Comparison of ENCODE assay signal across 13 cellular contexts in the genomic region with DNA sequence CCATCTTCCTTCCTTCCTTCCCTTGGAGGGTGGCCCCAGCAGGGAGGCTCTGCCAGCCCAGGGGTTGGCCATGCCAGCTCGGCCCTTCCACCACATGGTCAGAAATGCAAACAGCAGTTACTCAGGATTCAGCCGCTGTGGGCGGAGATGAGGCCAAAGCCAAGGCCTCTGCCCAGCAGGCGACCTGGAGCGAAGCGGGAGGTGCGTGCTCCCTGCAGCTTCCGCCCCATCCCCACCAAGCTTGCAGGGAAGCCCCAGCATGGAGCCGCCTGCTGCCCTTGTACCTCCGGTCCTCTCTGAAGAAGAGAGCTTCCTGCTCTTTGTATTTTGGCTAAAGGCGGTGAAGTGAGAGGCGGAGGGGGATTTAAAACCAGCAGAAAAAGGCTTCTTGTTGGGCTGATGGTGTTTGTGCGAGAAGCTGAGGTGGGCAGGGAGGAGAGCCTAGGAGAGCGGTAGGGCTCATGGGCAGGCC. TPM values are rescaled to one million over a fixed set of nuclear protein-coding genes. Genes with fewer than 3 reads are reported as not detected.
A peak's percentile ranks its signal among the peaks of the same experiment; 100 is the strongest.
DNase-seq lines count a peak whose midpoint lies in the region; ATAC-seq, FAIRE-seq and TF ChIP-seq lines count a peak whose summit lies in the region.
"Had no signal": no experiment of that assay in that cellular context is flagged by ENCODE, and none has a peak within 500 bp of the region (broad histone marks: within the 10 kb centered on the region; RNA-seq: fewer than 3 reads in every experiment).

No MANE protein-coding gene starts in this region.

- H3K27ac ChIP-seq in Panc1 (ENCODE audit: low read length) (peak overlapping the region; percentile 5; the same call in 1 of the 2 replicates), tibial artery (peak overlapping the region; percentile 64 to 65)
- H3K27ac ChIP-seq: SJCRH30 had no signal

- ATAC-seq in Panc1 (peak; percentile 85), GM18511 (IDR thresholded peaks at IDR 0.05; ENCODE audit: unreplicated experiment) (no peak), HG02623 (IDR thresholded peaks at IDR 0.05; ENCODE audit: unreplicated experiment) (no peak)
- no peak for ATAC-seq in activated CD8-positive, alpha-beta T cell treated with anti-CD3 and anti-CD28 coated beads, Interleukin-2, amount 10 ng/mL, durations not matched to agents 7 days and 5 days
- ATAC-seq: stimulated activated effector memory CD8-positive, alpha-beta T cell treated with anti-CD3 and anti-CD28 coated beads, Interleukin-12 subunit alpha, Interleukin-12 subunit beta, amount 100 ng/mL, for 72 hours had no signal

- H3K36me3 ChIP-seq in Panc1 (ENCODE audit: control insufficient read depth, insufficient read depth, low read length), result no peaks in the 10 kb centered on the region
- peaks cover 0 to 41% (median 11%) of the 10 kb centered on the region in 3 donors for H3K36me3 ChIP-seq in tibial artery
- H3K36me3 ChIP-seq: SJCRH30 had no signal

- peaks cover 18% of the 10 kb centered on the region for H3K4me1 ChIP-seq in Panc1 (ENCODE audit: control insufficient read depth, insufficient read depth, low read length)
- H3K4me1 ChIP-seq in tibial artery, result peaks cover 0 to 65% (median 46%) of the 10 kb centered on the region in 4 donors
- H3K4me1 ChIP-seq: SJCRH30 had no signal

- TF ChIP-seq CTCF in Panc1 (IDR thresholded peaks at IDR 0.05) (no peak), tibial artery (IDR thresholded peaks at IDR 0.05) (peak; percentile 31 to 47)

- no TSS peak for BruUV-seq in Panc1 (replicated peaks; lab: Mats Ljungman, UMichigan)

- in situ Hi-C loops in Panc1 (cut with HindIII; ENCODE audit: low pct_unique_long_range_greater_than_20kb, low sequenced_read_pairs), result no loop called here

- DNase-seq in H54 (ENCODE audit: insufficient read length, low spot score), result peak; percentile 94
- DNase-seq in Panc1 (ENCODE audit: low read depth, low spot score), result no peak
- DNase-seq in fibroblast of peridontal ligament (ENCODE audit: extremely low read depth), result peak; percentile 27
- DNase-seq in tibial artery, result peak in 1 of 2 donors; percentile 88
- no peak for DNase-seq in activated CD8-positive, alpha-beta T cell treated with anti-CD3 and anti-CD28 coated beads, Interleukin-2, amount 10 ng/mL, durations not matched to agents 7 days and 5 days
- DNase-seq: activated CD4-positive, alpha-beta memory T cell treated with anti-CD3 and anti-CD28 coated beads, Interleukin-2, amount 10 ng/mL, durations not matched to agents 7 days and 5 days; activated naive CD8-positive, alpha-beta T cell treated with anti-CD3 and anti-CD28 coated beads, Interleukin-2, amount 10 ng/mL, durations not matched to agents 7 days and 5 days; SJCRH30; stimulated activated CD4-positive, alpha-beta T cell treated with anti-CD3 and anti-CD28 coated beads, Interleukin-15, amount 100 ng/mL, for 24 hours had no signal

- FAIRE-seq in H54 (lab: Jason Lieb, UNC), result no peak

- H3K36me3 Mint-ChIP-seq in activated CD8-positive, alpha-beta T cell treated with anti-CD3 and anti-CD28 coated beads, Interleukin-2, amount 10 ng/mL, durations not matched to agents 7 days and 5 days (ENCODE audit: low read depth), result no peaks in the 10 kb centered on the region
- H3K36me3 Mint-ChIP-seq: activated naive CD8-positive, alpha-beta T cell treated with anti-CD3 and anti-CD28 coated beads, Interleukin-2, amount 10 ng/mL, durations not matched to agents 7 days and 5 days; stimulated activated effector memory CD8-positive, alpha-beta T cell treated with anti-CD3 and anti-CD28 coated beads, Interleukin-12 subunit alpha, Interleukin-12 subunit beta, amount 100 ng/mL, for 72 hours had no signal

- no peaks in the 10 kb centered on the region for H3K9me3 Mint-ChIP-seq in activated CD8-positive, alpha-beta T cell treated with anti-CD3 and anti-CD28 coated beads, Interleukin-2, amount 10 ng/mL, durations not matched to agents 7 days and 5 days (ENCODE audit: insufficient read depth)
- H3K9me3 Mint-ChIP-seq: activated CD4-positive, alpha-beta memory T cell treated with anti-CD3 and anti-CD28 coated beads, Interleukin-2, amount 10 ng/mL, durations not matched to agents 7 days and 5 days; activated naive CD8-positive, alpha-beta T cell treated with anti-CD3 and anti-CD28 coated beads, Interleukin-2, amount 10 ng/mL, durations not matched to agents 7 days and 5 days; neural crest cell; stimulated activated effector memory CD8-positive, alpha-beta T cell treated with anti-CD3 and anti-CD28 coated beads, Interleukin-12 subunit alpha, Interleukin-12 subunit beta, amount 100 ng/mL, for 72 hours had no signal

- H3K27me3 ChIP-seq in Panc1 (ENCODE audit: control insufficient read depth, insufficient read depth, low read length) (no peaks in the 10 kb centered on the region), tibial artery (no peaks in the 10 kb centered on the region)
- H3K27me3 ChIP-seq: SJCRH30 had no signal

- intact Hi-C loops in Panc1 (cut with micrococcal nuclease; ENCODE audit: unreplicated experiment), result no loop called here
- intact Hi-C loops in tibial artery (cut with DNase I; ENCODE audit: low total_unique reads), result no loop called here

- TF ChIP-seq POLR2A in H54 (IDR thresholded peaks at IDR 0.05; ENCODE audit: low read depth, low read length), result no peak

- POLR2A ChIA-PET in Panc1 (lab: Charles Lee), result no interaction called here
- POLR2A ChIA-PET in activated CD8-positive, alpha-beta T cell treated with anti-CD3 and anti-CD28 coated beads, Interleukin-2, amount 10 ng/mL, durations not matched to agents 7 days and 5 days (lab: Charles Lee), result interaction anchor here (0.6 kb wide), 1 partner anchor 1103 kb away, joined by 3 read pairs; no protein-coding TSS in a partner anchor

- no peaks in the 10 kb centered on the region for H3K4me1 Mint-ChIP-seq in activated CD8-positive, alpha-beta T cell treated with anti-CD3 and anti-CD28 coated beads, Interleukin-2, amount 10 ng/mL, durations not matched to agents 7 days and 5 days (ENCODE audit: low read depth)
- H3K4me1 Mint-ChIP-seq: activated CD4-positive, alpha-beta memory T cell treated with anti-CD3 and anti-CD28 coated beads, Interleukin-2, amount 10 ng/mL, durations not matched to agents 7 days and 5 days; activated naive CD8-positive, alpha-beta T cell treated with anti-CD3 and anti-CD28 coated beads, Interleukin-2, amount 10 ng/mL, durations not matched to agents 7 days and 5 days; stimulated activated effector memory CD8-positive, alpha-beta T cell treated with anti-CD3 and anti-CD28 coated beads, Interleukin-12 subunit alpha, Interleukin-12 subunit beta, amount 100 ng/mL, for 72 hours had no signal

- no peak overlapping the region for H3K4me3 Mint-ChIP-seq in activated CD8-positive, alpha-beta T cell treated with anti-CD3 and anti-CD28 coated beads, Interleukin-2, amount 10 ng/mL, durations not matched to agents 7 days and 5 days
- H3K4me3 Mint-ChIP-seq: activated CD4-positive, alpha-beta memory T cell treated with anti-CD3 and anti-CD28 coated beads, Interleukin-2, amount 10 ng/mL, durations not matched to agents 7 days and 5 days; activated naive CD8-positive, alpha-beta T cell treated with anti-CD3 and anti-CD28 coated beads, Interleukin-2, amount 10 ng/mL, durations not matched to agents 7 days and 5 days; neural crest cell; stimulated activated effector memory CD8-positive, alpha-beta T cell treated with anti-CD3 and anti-CD28 coated beads, Interleukin-12 subunit alpha, Interleukin-12 subunit beta, amount 100 ng/mL, for 72 hours had no signal

- no peaks in the 10 kb centered on the region for H3K9me3 ChIP-seq in Panc1 (ENCODE audit: control insufficient read depth, insufficient read depth, low read depth, low read length)
- H3K9me3 ChIP-seq in tibial artery, result no peaks in the 10 kb centered on the region
- H3K9me3 ChIP-seq: SJCRH30 had no signal

- H3K4me3 ChIP-seq in Panc1 (ENCODE audit: low read depth in 2 of 2, low read length in 2 of 2) (no peak overlapping the region), tibial artery (no peak overlapping the region)
- H3K4me3 ChIP-seq: SJCRH30 had no signal

- no peak overlapping the region for H3K27ac Mint-ChIP-seq in activated CD8-positive, alpha-beta T cell treated with anti-CD3 and anti-CD28 coated beads, Interleukin-2, amount 10 ng/mL, durations not matched to agents 7 days and 5 days
- H3K27ac Mint-ChIP-seq: activated CD4-positive, alpha-beta memory T cell treated with anti-CD3 and anti-CD28 coated beads, Interleukin-2, amount 10 ng/mL, durations not matched to agents 7 days and 5 days; activated naive CD8-positive, alpha-beta T cell treated with anti-CD3 and anti-CD28 coated beads, Interleukin-2, amount 10 ng/mL, durations not matched to agents 7 days and 5 days; stimulated activated effector memory CD8-positive, alpha-beta T cell treated with anti-CD3 and anti-CD28 coated beads, Interleukin-12 subunit alpha, Interleukin-12 subunit beta, amount 100 ng/mL, for 72 hours had no signal

- H3K27me3 Mint-ChIP-seq in activated CD8-positive, alpha-beta T cell treated with anti-CD3 and anti-CD28 coated beads, Interleukin-2, amount 10 ng/mL, durations not matched to agents 7 days and 5 days (ENCODE audit: low read depth), result no peaks in the 10 kb centered on the region
- H3K27me3 Mint-ChIP-seq: activated CD4-positive, alpha-beta memory T cell treated with anti-CD3 and anti-CD28 coated beads, Interleukin-2, amount 10 ng/mL, durations not matched to agents 7 days and 5 days; activated naive CD8-positive, alpha-beta T cell treated with anti-CD3 and anti-CD28 coated beads, Interleukin-2, amount 10 ng/mL, durations not matched to agents 7 days and 5 days had no signal

- CTCF ChIA-PET in Panc1 (lab: Charles Lee), result interaction anchor here (0.6 to 0.7 kb wide), 4 partner anchors 41 to 292 kb away, joined by 3 to 10 read pairs (median 5); no protein-coding TSS in a partner anchor
- CTCF ChIA-PET in activated CD8-positive, alpha-beta T cell treated with anti-CD3 and anti-CD28 coated beads, Interleukin-2, amount 10 ng/mL, durations not matched to agents 7 days and 5 days (lab: Charles Lee), result no interaction called here

RNA-seq across cellular contexts. Expression of a gene that starts 50.4 kb away (rescaled TPM):
- total RNA-seq in Panc1 (2021; ENCODE audit: unreplicated experiment), result 2.3 TPM
- polyA plus RNA-seq in Panc1 (2012; ENCODE audit: insufficient read length), result 1.6 TPM
- not detected for total RNA-seq in activated CD8-positive, alpha-beta T cell treated with anti-CD3 and anti-CD28 coated beads, Interleukin-2, amount 10 ng/mL, durations not matched to agents 7 days and 5 days
- total RNA-seq: activated CD4-positive, alpha-beta memory T cell treated with anti-CD3 and anti-CD28 coated beads, Interleukin-2, amount 10 ng/mL, durations not matched to agents 7 days and 5 days; activated naive CD8-positive, alpha-beta T cell treated with anti-CD3 and anti-CD28 coated beads, Interleukin-2, amount 10 ng/mL, durations not matched to agents 7 days and 5 days; neural crest cell had no signal

Comparison
In these comparisons a context has a peak if more than half of its experiments do, and no peak if none do; other contexts are left out.
1. DNase-seq: peak in H54 (single experiment) and fibroblast of peridontal ligament (single experiment); none in Panc1 (single experiment) and activated CD8-positive, alpha-beta T cell treated with anti-CD3 and anti-CD28 coated beads, Interleukin-2, amount 10 ng/mL, durations not matched to agents 7 days and 5 days (single experiment).